12 cellular contexts compared by ENCODE assay signal in genomic region chr1:228358764-228359612, GRCh38.
"Had no signal": no experiment of that assay in that cellular context is flagged by ENCODE, and none has a peak within 500 bp of the region (broad histone marks: within the 10 kb centered on the region; RNA-seq: fewer than 3 reads in every experiment).

No MANE protein-coding gene starts in this region.

- DNase-seq: activated T-cell treated with anti-CD3 and anti-CD28 coated beads, Interleukin-2, amount 50 U/mL, for 72 hours; effector CD4-positive, alpha-beta T cell; lower lobe of right lung; naive B cell; nucleus accumbens; stimulated activated CD4-positive, alpha-beta T cell treated with anti-CD3 and anti-CD28 coated beads, Interleukin-2, amount 100 ng/mL, for 24 hours; stimulated activated naive CD4-positive, alpha-beta T cell treated with Interleukin-2 at 50 U/mL for 16 hours had no signal

- H3K27ac ChIP-seq: coronary artery, hepatocyte, lower lobe of right lung, upper lobe of left lung had no signal

- H3K4me3 Mint-ChIP-seq: activated T-cell treated with anti-CD3 and anti-CD28 coated beads, Interleukin-2, amount 50 U/mL, for 72 hours; naive B cell; WTC11 had no signal

- H3K27me3 ChIP-seq: hepatocyte, upper lobe of left lung had no signal

- H3K36me3 Mint-ChIP-seq: naive B cell, WTC11 had no signal

- H3K4me1 Mint-ChIP-seq: naive B cell, WTC11 had no signal

- H3K27ac Mint-ChIP-seq: activated T-cell treated with anti-CD3 and anti-CD28 coated beads, Interleukin-2, amount 50 U/mL, for 72 hours; WTC11 had no signal

- H3K4me3 ChIP-seq: coronary artery, hepatocyte, lower lobe of right lung, upper lobe of left lung had no signal

- H3K36me3 ChIP-seq: lower lobe of right lung, upper lobe of left lung had no signal

- H3K4me1 ChIP-seq: lower lobe of right lung, upper lobe of left lung had no signal

- H3K27me3 Mint-ChIP-seq: naive B cell had no signal

- H3K9me3 ChIP-seq: lower lobe of right lung, upper lobe of left lung had no signal

- H3K9me3 Mint-ChIP-seq: activated T-cell treated with anti-CD3 and anti-CD28 coated beads, Interleukin-2, amount 50 U/mL, for 72 hours; naive B cell had no signal

- ATAC-seq: lower lobe of right lung, sciatic nerve, WTC11 had no signal
